In genomic region chr17:82412535-82413520, GRCh38 we compare ENCODE assay signal across 19 cellular contexts. TPM values are rescaled to one million over a fixed set of nuclear protein-coding genes. Genes with fewer than 3 reads are reported as not detected.
DNase-seq lines count a peak whose midpoint lies in the region; ATAC-seq lines count a peak whose summit lies in the region.
"Had no signal": no experiment of that assay in that cellular context is flagged by ENCODE, and none has a peak within 500 bp of the region (broad histone marks: within the 10 kb centered on the region; RNA-seq: fewer than 3 reads in every experiment).

No MANE protein-coding gene starts in this region.

- no peaks in the 10 kb centered on the region for H3K27me3 ChIP-seq in SJSA1 (replicated peaks)
- H3K27me3 ChIP-seq: sigmoid colon, uterus had no signal

- H3K27ac ChIP-seq in SJSA1 = peak overlapping the region; percentile 16; the same call in 1 of the 2 replicates
- H3K27ac ChIP-seq: coronary artery, sigmoid colon, uterus had no signal

- DNase-seq in Right ventricle myocardium superior (no peak), cardiac septum (ENCODE audit: low spot score) (no peak), NCI-H2081 (lab: John Stamatoyannopoulos, UW) (peak; percentile 58 to 83), SJSA1 (ENCODE audit: low read depth in 1 of 2, low spot score in 2 of 2) (peak in 1 of 2 experiments; percentile 46), NCI-H82 treated with DMSO at 0.1 percent for 48 hours (lab: John Stamatoyannopoulos, UW; ENCODE audit: unreplicated experiment) (no peak), activated gamma-delta T cell (lab: John Stamatoyannopoulos, UW) (no peak)
- DNase-seq: activated T-cell treated with anti-CD3 and anti-CD28 coated beads for 4 hours; GF-D8; mucosa of descending colon; NCI-H524; PC-3; sigmoid colon; stimulated activated CD4-positive, alpha-beta T cell treated with anti-CD3 and anti-CD28 coated beads, Interleukin-2, amount 100 ng/mL, for 24 hours; uterus had no signal

- ATAC-seq in Right ventricle myocardium superior (ENCODE audit: poor library complexity) = peak; percentile 28
- no peak for ATAC-seq in HG03521 (IDR thresholded peaks at IDR 0.05; ENCODE audit: unreplicated experiment)
- ATAC-seq in GM21619 (IDR thresholded peaks at IDR 0.05; ENCODE audit: unreplicated experiment) = no peak
- ATAC-seq: mucosa of descending colon, PC-3 had no signal

- no peak overlapping the region for H3K4me3 ChIP-seq in SJSA1
- H3K4me3 ChIP-seq: coronary artery, mucosa of descending colon, sigmoid colon, uterus had no signal

- intact Hi-C loops in Right ventricle myocardium superior (cut with DNase I) (no loop called here), cardiac septum (cut with DNase I) (no loop called here)

- no peaks in the 10 kb centered on the region for H3K9me3 ChIP-seq in SJSA1 (replicated peaks)
- H3K9me3 ChIP-seq: mucosa of descending colon, sigmoid colon, uterus had no signal

- H3K36me3 ChIP-seq in SJSA1 = peaks cover 23% of the 10 kb centered on the region
- H3K36me3 ChIP-seq: uterus had no signal

- H3K4me1 ChIP-seq in SJSA1 (replicated peaks) = peaks cover 61% of the 10 kb centered on the region
- H3K4me1 ChIP-seq: uterus had no signal

RNA-seq across cellular contexts. Expression of gene HEXD, which starts 5.3 kb away (rescaled TPM):
- total RNA-seq in Right ventricle myocardium superior (14.8 TPM), cardiac septum (14.3 TPM)
- 16.3 and 21.7 TPM in 2 replicates for total RNA-seq in SJSA1 (2014; rRNA removed; shearing (Covaris generic))

RNA-seq across cellular contexts. Expression of gene OGFOD3, which starts 5.6 kb away (rescaled TPM):
- 29.9 TPM for total RNA-seq in Right ventricle myocardium superior
- total RNA-seq in cardiac septum = 31.3 TPM
- 87.6 and 105 TPM in 2 replicates for total RNA-seq in SJSA1 (2014; rRNA removed; shearing (Covaris generic))

RNA-seq across cellular contexts. Expression of gene CYBC1, which starts 37.7 kb away (rescaled TPM):
- total RNA-seq in Right ventricle myocardium superior (26.6 TPM), cardiac septum (37.4 TPM)
- total RNA-seq in SJSA1 (2014; rRNA removed; shearing (Covaris generic)) = 71.4 and 106 TPM in 2 replicates

RNA-seq across cellular contexts. Expression of gene UTS2R, which starts 41.3 kb away (rescaled TPM):
- total RNA-seq in Right ventricle myocardium superior (0.81 TPM), cardiac septum (0.51 TPM)
- 0.18 TPM in 1 of 2 replicates, not detected in the other for total RNA-seq in SJSA1 (2014; rRNA removed; shearing (Covaris generic))
- total RNA-seq: fibroblast of villous mesenchyme, mucosa of descending colon, omental fat pad, PC-3, sigmoid colon, uterus had no signal

RNA-seq across cellular contexts. Expression of gene NARF, which starts 45.7 kb away (rescaled TPM):
- total RNA-seq in Right ventricle myocardium superior = 73.4 TPM
- total RNA-seq in cardiac septum = 49.8 TPM
- 41.6 and 58.5 TPM in 2 replicates for total RNA-seq in SJSA1 (2014; rRNA removed; shearing (Covaris generic))

Comparison
In these comparisons a context has a peak if more than half of its experiments do, and no peak if none do; other contexts are left out.
1. DNase-seq: peak in NCI-H2081 (2 of 2); none in Right ventricle myocardium superior (single experiment), cardiac septum (single experiment), NCI-H82 treated with DMSO at 0.1 percent for 48 hours (single experiment) and activated gamma-delta T cell (single experiment).